Comparison of ENCODE assay signal across 13 cellular contexts in genomic region chr11:60870276-60870675, GRCh38. TPM values are rescaled to one million over a fixed set of nuclear protein-coding genes. Genes with fewer than 3 reads are reported as not detected.
DNase-seq lines count a peak whose midpoint lies in the region; ATAC-seq and TF ChIP-seq lines count a peak whose summit lies in the region.
"Had no signal": no experiment of that assay in that cellular context is flagged by ENCODE, and none has a peak within 500 bp of the region (broad histone marks: within the 10 kb centered on the region; RNA-seq: fewer than 3 reads in every experiment).

No MANE protein-coding gene starts in this region.

- H3K4me3 Mint-ChIP-seq in activated CD8-positive, alpha-beta memory T cell treated with anti-CD3 and anti-CD28 coated beads, Interleukin-2, amount 10 ng/mL, durations not matched to agents 7 days and 5 days: no peak overlapping the region
- H3K4me3 Mint-ChIP-seq: activated T-cell treated with anti-CD3 and anti-CD28 coated beads, Interleukin-2, amount 50 U/mL, for 4 hours had no signal

- TF ChIP-seq CTCF in sigmoid colon (IDR thresholded peaks at IDR 0.05): no peak

- H3K36me3 ChIP-seq in sigmoid colon: no peaks in the 10 kb centered on the region

- peaks cover 83% of the 10 kb centered on the region for H3K4me1 Mint-ChIP-seq in activated CD8-positive, alpha-beta memory T cell treated with anti-CD3 and anti-CD28 coated beads, Interleukin-2, amount 10 ng/mL, durations not matched to agents 7 days and 5 days

- peak overlapping the region; percentile 80 for H3K27ac Mint-ChIP-seq in activated CD8-positive, alpha-beta memory T cell treated with anti-CD3 and anti-CD28 coated beads, Interleukin-2, amount 10 ng/mL, durations not matched to agents 7 days and 5 days

- CTCF ChIA-PET in activated CD8-positive, alpha-beta memory T cell treated with anti-CD3 and anti-CD28 coated beads, Interleukin-2, amount 10 ng/mL, durations not matched to agents 7 days and 5 days (lab: Charles Lee): interaction anchor here (1.4 to 8.0 kb wide), 8 partner anchors 9 to 45 kb away, joined by 3 to 67 read pairs (median 9); no protein-coding TSS in a partner anchor

- TF ChIP-seq POLR2A in sigmoid colon (IDR thresholded peaks at IDR 0.05): no peak

- H3K27me3 Mint-ChIP-seq in activated CD8-positive, alpha-beta memory T cell treated with anti-CD3 and anti-CD28 coated beads, Interleukin-2, amount 10 ng/mL, durations not matched to agents 7 days and 5 days: no peaks in the 10 kb centered on the region

- intact Hi-C loops in sigmoid colon (cut with DNase I): no loop called here

- ATAC-seq in activated CD8-positive, alpha-beta memory T cell treated with anti-CD3 and anti-CD28 coated beads, Interleukin-2, amount 10 ng/mL, durations not matched to agents 7 days and 5 days: no peak
- ATAC-seq: activated T-cell treated with anti-CD3 and anti-CD28 coated beads, Interleukin-2, amount 50 U/mL, for 4 hours; stimulated activated naive CD8-positive, alpha-beta T cell treated with anti-CD3 and anti-CD28 coated beads, Interleukin-15, Interleukin-2, amounts not matched to agents 100 U/mL and 50 U/mL, for 24 hours had no signal

- no peaks in the 10 kb centered on the region for H3K9me3 ChIP-seq in sigmoid colon

- TF ChIP-seq EP300 in sigmoid colon (IDR thresholded peaks at IDR 0.05): no peak

- 60 to 72% methylated on average over 3 of the region's 3 CpGs for WGBS in sigmoid colon, 2 donors

- H3K36me3 Mint-ChIP-seq in activated CD8-positive, alpha-beta memory T cell treated with anti-CD3 and anti-CD28 coated beads, Interleukin-2, amount 10 ng/mL, durations not matched to agents 7 days and 5 days: no peaks in the 10 kb centered on the region

- H3K4me1 ChIP-seq in sigmoid colon: no peaks in the 10 kb centered on the region

- DNase-seq in activated CD8-positive, alpha-beta memory T cell treated with anti-CD3 and anti-CD28 coated beads, Interleukin-2, amount 10 ng/mL, durations not matched to agents 7 days and 5 days: no peak
- no peak for DNase-seq in activated CD8-positive, alpha-beta memory T cell treated with anti-CD3 and anti-CD28 coated beads, Interleukin-2, amount 50 U/mL, for 48 hours
- peak; percentile 39 for DNase-seq in NCI-H1694 treated with DMSO at 0.1 percent for 48 hours (lab: John Stamatoyannopoulos, UW)
- peak; percentile 60 for DNase-seq in cerebellum (ENCODE audit: low spot score)
- peak; percentile 32 for DNase-seq in sigmoid colon
- no peak for DNase-seq in inferior parietal cortex (ENCODE audit: extremely low spot score)
- DNase-seq in midbrain (lab: John Stamatoyannopoulos, UW): no peak
- no peak for DNase-seq in kidney tubule cell (ENCODE audit: low spot score)
- DNase-seq: activated T-cell treated with anti-CD3 and anti-CD28 coated beads, Interleukin-2, amount 50 U/mL, for 4 hours; stimulated activated CD4-positive, alpha-beta T cell treated with anti-CD3 and anti-CD28 coated beads, Interleukin-4, amount 100 ng/mL, for 4 hours; stimulated activated naive CD8-positive, alpha-beta T cell treated with anti-CD3 and anti-CD28 coated beads, Interleukin-15, Interleukin-2, amounts not matched to agents 100 U/mL and 50 U/mL, for 24 hours had no signal

- H3K4me3 ChIP-seq in sigmoid colon: no peak overlapping the region
- H3K4me3 ChIP-seq: dorsolateral prefrontal cortex had no signal

- no peaks in the 10 kb centered on the region for H3K9me3 Mint-ChIP-seq in activated CD8-positive, alpha-beta memory T cell treated with anti-CD3 and anti-CD28 coated beads, Interleukin-2, amount 10 ng/mL, durations not matched to agents 7 days and 5 days (ENCODE audit: low read depth)
- H3K9me3 Mint-ChIP-seq: activated T-cell treated with anti-CD3 and anti-CD28 coated beads, Interleukin-2, amount 50 U/mL, for 4 hours had no signal

- no peaks in the 10 kb centered on the region for H3K27me3 ChIP-seq in sigmoid colon
- H3K27me3 ChIP-seq: dorsolateral prefrontal cortex had no signal

- no peak overlapping the region for H3K27ac ChIP-seq in sigmoid colon

RNA-seq across cellular contexts. Expression of gene ZP1, which starts 2.9 kb away (rescaled TPM):
- total RNA-seq in activated CD8-positive, alpha-beta memory T cell treated with anti-CD3 and anti-CD28 coated beads, Interleukin-2, amount 10 ng/mL, durations not matched to agents 7 days and 5 days: not detected
- not detected for total RNA-seq in cerebellum
- total RNA-seq in sigmoid colon: not detected
- polyA plus RNA-seq in sigmoid colon: under 1 TPM in 1 of 3 donors, not detected in 2; 0.15 TPM
- total RNA-seq: activated T-cell treated with anti-CD3 and anti-CD28 coated beads, Interleukin-2, amount 50 U/mL, for 4 hours had no signal

RNA-seq across cellular contexts. Expression of gene PTGDR2, which starts 14.5 kb away (rescaled TPM):
- 1 to 10 TPM; 1.1 to 3.7 TPM for total RNA-seq in activated CD8-positive, alpha-beta memory T cell treated with anti-CD3 and anti-CD28 coated beads, Interleukin-2, amount 10 ng/mL, durations not matched to agents 7 days and 5 days
- 0.73 TPM for total RNA-seq in cerebellum
- total RNA-seq in sigmoid colon: under 1 TPM in 3 of 4 donors, not detected in 1; 0.27 to 0.83 (median 0.71) TPM
- 1 to 10 TPM in 2 of 3 donors, under 1 TPM in 1; 0.60 to 2.2 (median 1.4) TPM for polyA plus RNA-seq in sigmoid colon
- total RNA-seq: LHCN-M2 had no signal

RNA-seq across cellular contexts. Expression of gene CCDC86, which starts 28.4 kb away (rescaled TPM):
- total RNA-seq in activated CD8-positive, alpha-beta memory T cell treated with anti-CD3 and anti-CD28 coated beads, Interleukin-2, amount 10 ng/mL, durations not matched to agents 7 days and 5 days: 10 to 100 TPM; 26.5 to 40.8 TPM
- total RNA-seq in cerebellum (3.0 TPM), sigmoid colon (10 to 100 TPM in 2 of 4 donors, 1 to 10 TPM in 2; 8.6 to 12.0 (median 10.8) TPM)
- polyA plus RNA-seq in sigmoid colon: 10 to 100 TPM in 1 of 3 donors, 1 to 10 TPM in 2; 4.8 to 24.0 (median 9.0) TPM

RNA-seq across cellular contexts. Expression of gene PRPF19, which starts 36.1 kb away (rescaled TPM):
- 100 to 1,000 TPM; 125 to 144 TPM for total RNA-seq in activated CD8-positive, alpha-beta memory T cell treated with anti-CD3 and anti-CD28 coated beads, Interleukin-2, amount 10 ng/mL, durations not matched to agents 7 days and 5 days
- total RNA-seq in cerebellum: 48.2 TPM
- 10 to 100 TPM; 37.1 to 52.5 (median 38.9) TPM for total RNA-seq in sigmoid colon
- 10 to 100 TPM; 41.2 to 92.3 (median 42.0) TPM for polyA plus RNA-seq in sigmoid colon

RNA-seq across cellular contexts. Expression of gene TMEM109, which starts 43.7 kb away (rescaled TPM):
- total RNA-seq in activated CD8-positive, alpha-beta memory T cell treated with anti-CD3 and anti-CD28 coated beads, Interleukin-2, amount 10 ng/mL, durations not matched to agents 7 days and 5 days: 100 to 1,000 TPM; 106 to 121 TPM
- total RNA-seq in cerebellum (7.3 TPM), sigmoid colon (100 to 1,000 TPM in 2 of 4 donors, 10 to 100 TPM in 2; 86.2 to 115 (median 98.4) TPM)
- 10 to 100 TPM; 16.2 to 57.7 (median 17.3) TPM for polyA plus RNA-seq in sigmoid colon

Comparison
In these comparisons a context has a peak if more than half of its experiments do, and no peak if none do; other contexts are left out.
1. DNase-seq: peak in NCI-H1694 treated with DMSO at 0.1 percent for 48 hours (single experiment), cerebellum (single experiment) and sigmoid colon (single experiment); none in activated CD8-positive, alpha-beta memory T cell treated with anti-CD3 and anti-CD28 coated beads, Interleukin-2, amount 10 ng/mL, durations not matched to agents 7 days and 5 days (single experiment), activated CD8-positive, alpha-beta memory T cell treated with anti-CD3 and anti-CD28 coated beads, Interleukin-2, amount 50 U/mL, for 48 hours (single experiment), inferior parietal cortex (single experiment), midbrain (single experiment) and kidney tubule cell (single experiment).